In genomic region chr20:44112456-44112855, GRCh38 we compare ENCODE assay signal across 22 cellular contexts.
DNase-seq lines count a peak whose midpoint lies in the region; ATAC-seq and TF ChIP-seq lines count a peak whose summit lies in the region.
"Had no signal": no experiment of that assay in that cellular context is flagged by ENCODE, and none has a peak within 500 bp of the region (broad histone marks: within the 10 kb centered on the region; RNA-seq: fewer than 3 reads in every experiment).

No MANE protein-coding gene starts in this region.

- no peak overlapping the region for H3K4me3 ChIP-seq in BLaER1 treated with 17β-estradiol and CSF1 and Interleukin-3, amounts not matched to agents 10 nM and 100 nM
- no peak overlapping the region for H3K4me3 ChIP-seq in IMR-90 (ENCODE audit: insufficient read depth, low read depth, low read length)
- H3K4me3 ChIP-seq in endodermal cell (ENCODE audit: low read length) = no peak overlapping the region
- no peak overlapping the region for H3K4me3 ChIP-seq in rectal smooth muscle tissue (ENCODE audit: low read length)
- no peak overlapping the region for H3K4me3 ChIP-seq in SJCRH30
- H3K4me3 ChIP-seq: K562, PC-9, SK-N-MC had no signal

- H2BK12ac ChIP-seq in H9 (ENCODE audit: insufficient read length, low read depth, low read length) = no peak overlapping the region

- no peak overlapping the region for H2BK5ac ChIP-seq in IMR-90 (ENCODE audit: low read depth, low read length, poor library complexity, severe bottlenecking)
- H2BK5ac ChIP-seq in H9 (ENCODE audit: insufficient read length, low read length) = no peak overlapping the region

- CTCF ChIA-PET in IMR-90 (lab: Yijun Ruan, JAX) = interaction anchor here (0.6 to 1.6 kb wide), 2 partner anchors 49 to 78 kb away, joined by 3 to 8 read pairs; no protein-coding TSS in a partner anchor

- dilution Hi-C loops in IMR-90 (cut with HindIII; ENCODE audit: low sequenced_read_pairs, unreplicated experiment) = no loop called here

- H2AFZ ChIP-seq in IMR-90 (replicated peaks; ENCODE audit: low read length, poor library complexity) (no peak overlapping the region), H9 (ENCODE audit: low read length) (no peak overlapping the region)
- H2AFZ ChIP-seq: PC-9 had no signal

- H3K27ac ChIP-seq in BLaER1 treated with 17β-estradiol and CSF1 and Interleukin-3, amounts not matched to agents 10 nM and 100 nM = no peak overlapping the region
- H3K27ac ChIP-seq in IMR-90 (ENCODE audit: insufficient read depth, low read length) (no peak overlapping the region), endodermal cell (ENCODE audit: low read depth, low read length) (no peak overlapping the region), rectal smooth muscle tissue (ENCODE audit: low read depth, low read length) (peak overlapping the region; percentile 67), SJCRH30 (no peak overlapping the region), H9 (ENCODE audit: insufficient read length, low read depth, low read length) (no peak overlapping the region)
- H3K27ac ChIP-seq: PC-9, SK-N-MC had no signal

- H3K27me3 ChIP-seq in BLaER1 treated with 17β-estradiol and CSF1 and Interleukin-3, amounts not matched to agents 10 nM and 100 nM = peaks cover 6 to 14% (median 10%) of the 10 kb centered on the region in 11 experiments; a peak in 19 of 22 replicates
- H3K27me3 ChIP-seq in IMR-90 (ENCODE audit: control insufficient read depth, insufficient read depth, low read length) (peaks cover 3% of the 10 kb centered on the region), endodermal cell (ENCODE audit: control insufficient read depth, insufficient read depth, low read length, poor library complexity, severe bottlenecking) (no peaks in the 10 kb centered on the region), rectal smooth muscle tissue (ENCODE audit: control insufficient read depth, insufficient read depth, low read length) (peaks cover 1% of the 10 kb centered on the region), SJCRH30 (no peaks in the 10 kb centered on the region), H9 (ENCODE audit: insufficient read depth, low read length) (no peaks in the 10 kb centered on the region)

- H4K5ac ChIP-seq in IMR-90 (ENCODE audit: low read depth, low read length) (no peak overlapping the region), H9 (ENCODE audit: insufficient read length, low read depth, low read length) (no peak overlapping the region)

- H3K9ac ChIP-seq in BLaER1 treated with 17β-estradiol and CSF1 and Interleukin-3, amounts not matched to agents 10 nM and 100 nM = peak overlapping the region in 1 of 11 experiments; percentile 18; a peak in 1 of 22 replicates
- H3K9ac ChIP-seq in IMR-90 (ENCODE audit: low read depth, low read length) = no peak overlapping the region
- H3K9ac ChIP-seq in endodermal cell (ENCODE audit: extremely low read depth, low read length, poor library complexity, severe bottlenecking) = no peak overlapping the region
- H3K9ac ChIP-seq in rectal smooth muscle tissue (ENCODE audit: low read length) = no peak overlapping the region
- no peak overlapping the region for H3K9ac ChIP-seq in H9 (ENCODE audit: extremely low read depth, insufficient read length, low read length)

- TF ChIP-seq CTCF in IMR-90 (conservative IDR thresholded peaks at IDR 0.05; ENCODE audit: low read depth, low read length) (no peak), endodermal cell (conservative IDR thresholded peaks at IDR 0.05) (no peak), H9 (conservative IDR thresholded peaks at IDR 0.05) (no peak)

- ATAC-seq in IMR-90 (ENCODE audit: low read depth) (no peak), HG02610 (IDR thresholded peaks at IDR 0.05; ENCODE audit: unreplicated experiment) (no peak)
- ATAC-seq: HepG2 had no signal

- H2AK5ac ChIP-seq in IMR-90 (ENCODE audit: low read depth, low read length) (no peak overlapping the region), H9 (ENCODE audit: insufficient read length, low read length) (no peak overlapping the region)

- no peak overlapping the region for H3K23ac ChIP-seq in IMR-90 (ENCODE audit: low read depth, low read length)
- no peak overlapping the region for H3K23ac ChIP-seq in H9 (ENCODE audit: insufficient read length, low read depth, low read length)

- peaks cover 17% of the 10 kb centered on the region for H3K27me3 Mint-ChIP-seq in endodermal cell (ENCODE audit: insufficient read depth)
- H3K27me3 Mint-ChIP-seq in H9 (ENCODE audit: low read depth) = peaks cover 4% of the 10 kb centered on the region; the same call in 1 of the 2 replicates

- H3K4me1 Mint-ChIP-seq in endodermal cell (peaks cover 6% of the 10 kb centered on the region), H9 (peaks cover 6 to 16% of the 10 kb centered on the region in 2 experiments; a peak in 3 of 4 replicates)
- H3K4me1 Mint-ChIP-seq: CD14-positive monocyte had no signal

- H3K9me1 ChIP-seq in IMR-90 (ENCODE audit: insufficient read depth, low read length) = no peaks in the 10 kb centered on the region; the same call in 1 of the 2 replicates

- no peaks in the 10 kb centered on the region for H4K20me1 ChIP-seq in BLaER1 treated with 17β-estradiol and CSF1 and Interleukin-3, amounts not matched to agents 10 nM and 100 nM
- H4K20me1 ChIP-seq in IMR-90 (ENCODE audit: insufficient read depth, low read length) = no peaks in the 10 kb centered on the region
- H4K20me1 ChIP-seq in H9 (ENCODE audit: control insufficient read depth, insufficient read depth, insufficient read length) = no peaks in the 10 kb centered on the region

- no peak for TF ChIP-seq POLR2A in IMR-90 (IDR thresholded peaks at IDR 0.05; ENCODE audit: low read depth, low read length)

- DNase-seq in IMR-90 (no peak), endodermal cell (peak; percentile 42), SJCRH30 (no peak), H9 (no peak)
- DNase-seq in activated CD4-positive, alpha-beta T cell treated with anti-CD3 and anti-CD28 coated beads, Interleukin-2, amount 50 U/mL, for 1 hour = no peak
- DNase-seq: CD8-positive, alpha-beta memory T cell; MV-4-11; NCI-H1105; NCI-H1436 treated with DMSO at 0.1 percent for 48 hours; NCI-H187 treated with DMSO at 0.1 percent for 48 hours; NCI-H524 treated with DMSO at 0.1 percent for 48 hours; NCI-H774; PC-9; RPMI8226; SHP77 treated with DMSO at 0.1 percent for 48 hours had no signal

- POLR2A ChIA-PET in IMR-90 (lab: Charles Lee; ENCODE audit: unreplicated experiment) = no interaction called here

- H2BK20ac ChIP-seq in IMR-90 (ENCODE audit: low read depth, low read length) (no peak overlapping the region), H9 (ENCODE audit: low read depth, low read length, poor library complexity, severe bottlenecking) (no peak overlapping the region)

- H3K36me3 Mint-ChIP-seq in endodermal cell (ENCODE audit: low read depth) = no peaks in the 10 kb centered on the region
- H3K36me3 Mint-ChIP-seq in H9 (ENCODE audit: insufficient read depth in 1 of 3, low read depth in 3 of 3) = peaks cover 0 to 16% (median 5%) of the 10 kb centered on the region in 3 experiments; a peak in 6 of 7 replicates
- H3K36me3 Mint-ChIP-seq: CD14-positive monocyte had no signal

- H3K36me3 ChIP-seq in BLaER1 treated with 17β-estradiol and CSF1 and Interleukin-3, amounts not matched to agents 10 nM and 100 nM = peaks cover 0 to 15% (median 0%) of the 10 kb centered on the region in 11 experiments; a peak in 3 of 22 replicates
- H3K36me3 ChIP-seq in IMR-90 (ENCODE audit: control insufficient read depth, insufficient read depth, low read length) (no peaks in the 10 kb centered on the region), endodermal cell (ENCODE audit: control insufficient read depth, insufficient read depth, low read length) (no peaks in the 10 kb centered on the region), rectal smooth muscle tissue (ENCODE audit: control insufficient read depth, insufficient read depth, low read length) (peaks cover 4% of the 10 kb centered on the region), SJCRH30 (no peaks in the 10 kb centered on the region)

- H3K14ac ChIP-seq in IMR-90 (replicated peaks; ENCODE audit: low read depth, low read length) = no peak overlapping the region
- no peak overlapping the region for H3K14ac ChIP-seq in H9 (ENCODE audit: insufficient read depth, low read length)

- no peaks in the 10 kb centered on the region for H3K79me2 ChIP-seq in H9 (ENCODE audit: insufficient read depth, low read length)

- no peak overlapping the region for H3K4me3 Mint-ChIP-seq in endodermal cell
- H3K4me3 Mint-ChIP-seq in H9 = no peak overlapping the region
- H3K4me3 Mint-ChIP-seq: CD14-positive monocyte; CD8-positive, alpha-beta memory T cell had no signal

- H3K79me1 ChIP-seq in IMR-90 (ENCODE audit: low read depth in 1 of 2, low read length in 2 of 2) (no peaks in the 10 kb centered on the region; a peak in 1 of 4 replicates), H9 (ENCODE audit: insufficient read depth, low read depth, low read length, poor library complexity, severe bottlenecking) (no peaks in the 10 kb centered on the region)

- H3K4ac ChIP-seq in IMR-90 (ENCODE audit: low read depth, low read length) (no peak overlapping the region), H9 (ENCODE audit: low read depth, low read length) (no peak overlapping the region)

- peaks cover 20% of the 10 kb centered on the region for H3K9me3 Mint-ChIP-seq in endodermal cell
- H3K9me3 Mint-ChIP-seq in H9 = peaks cover 17 to 18% of the 10 kb centered on the region in 2 experiments

- H3K27ac Mint-ChIP-seq in endodermal cell (no peak overlapping the region), H9 (no peak overlapping the region)
- H3K27ac Mint-ChIP-seq: CD14-positive monocyte had no signal

- H3K9me3 ChIP-seq in BLaER1 treated with 17β-estradiol and CSF1 and Interleukin-3, amounts not matched to agents 10 nM and 100 nM (replicated peaks in 1 of 11) = peaks cover 11 to 20% (median 17%) of the 10 kb centered on the region in 11 experiments
- H3K9me3 ChIP-seq in IMR-90 (ENCODE audit: control insufficient read depth, insufficient read depth, low read length) (peaks cover 4% of the 10 kb centered on the region), endodermal cell (ENCODE audit: control insufficient read depth, low read length) (peaks cover 17% of the 10 kb centered on the region), SJCRH30 (replicated peaks) (peaks cover 10% of the 10 kb centered on the region), H9 (ENCODE audit: control insufficient read depth, low read depth, low read length) (no peaks in the 10 kb centered on the region)

- H2BK120ac ChIP-seq in IMR-90 (ENCODE audit: low read depth, low read length) (no peak overlapping the region), H9 (ENCODE audit: low read depth, low read length, poor library complexity, severe bottlenecking) (no peak overlapping the region)

- H2BK15ac ChIP-seq in IMR-90 (ENCODE audit: low read depth, low read length) (no peak overlapping the region), H9 (ENCODE audit: low read depth, low read length) (no peak overlapping the region)

- intact Hi-C loops in IMR-90 (cut with micrococcal nuclease) = no loop called here

- H3T11ph ChIP-seq in H9 (ENCODE audit: low read length) = no peak overlapping the region

- WGBS in IMR-90 (ENCODE audit: extremely low coverage in 2 of 2, insufficient read length in 1 of 2), 2 experiments = 100% methylated on average over 2 of the region's 6 CpGs; no CpG with 5 or more reads in 1 of the 2 experiments
- WGBS in endodermal cell (ENCODE audit: insufficient coverage in 1 of 2, insufficient read length in 1 of 2), 2 experiments = 81 to 88% methylated on average over 4 to 6 of the region's 6 CpGs
- whole genome bisulfite sequencing in H9 (ENCODE audit: extremely low coverage, insufficient read length, low lambda C conversion rate) = no CpG with 5 or more reads among the region's 6 CpGs

- H4K8ac ChIP-seq in IMR-90 (ENCODE audit: low read depth in 2 of 2, low read length in 2 of 2) (no peak overlapping the region), H9 (replicated peaks; ENCODE audit: insufficient read length, low read depth, low read length) (no peak overlapping the region)

- no peak overlapping the region for H3K18ac ChIP-seq in IMR-90 (ENCODE audit: low read depth, low read length)
- H3K18ac ChIP-seq in H9 (ENCODE audit: insufficient read length, low read depth, low read length) = no peak overlapping the region

- no TSS peak for BruUV-seq in IMR-90 (replicated peaks; lab: Mats Ljungman, UMichigan)

- in situ Hi-C loops in IMR-90 (cut with MboI; ENCODE audit: low sequenced_read_pairs) = no loop called here

- H4K91ac ChIP-seq in IMR-90 (ENCODE audit: insufficient read depth, low read depth, low read length) = no peak overlapping the region
- H4K91ac ChIP-seq in H9 (ENCODE audit: insufficient read length, low read depth, low read length) = no peak overlapping the region

- no peak for TF ChIP-seq RAD21 in IMR-90 (IDR thresholded peaks at IDR 0.05; ENCODE audit: low read length)

- H2AK9ac ChIP-seq in IMR-90 (replicated peaks; ENCODE audit: low read depth, low read length, poor library complexity) = peak overlapping the region; percentile 55

- peaks cover 4 to 46% (median 32%) of the 10 kb centered on the region in 10 experiments; a peak in 18 of 20 replicates for H3K4me1 ChIP-seq in BLaER1 treated with 17β-estradiol and CSF1 and Interleukin-3, amounts not matched to agents 10 nM and 100 nM
- H3K4me1 ChIP-seq in IMR-90 (ENCODE audit: control insufficient read depth, insufficient read depth, low read length) (peaks cover 1% of the 10 kb centered on the region; the same call in 1 of the 2 replicates), endodermal cell (ENCODE audit: control insufficient read depth, insufficient read depth, low read length) (no peaks in the 10 kb centered on the region), rectal smooth muscle tissue (ENCODE audit: control insufficient read depth, insufficient read depth, low read length) (peaks cover 19% of the 10 kb centered on the region), SJCRH30 (peaks cover 6% of the 10 kb centered on the region), H9 (ENCODE audit: insufficient read depth, low read length) (no peaks in the 10 kb centered on the region)

- no peaks in the 10 kb centered on the region for H3K23me2 ChIP-seq in H9 (ENCODE audit: insufficient read length, low read depth, low read length, poor library complexity, severe bottlenecking)

- peak overlapping the region in 9 of 11 experiments; percentile 9 to 51 (median 33); a peak in 14 of 22 replicates for H3K4me2 ChIP-seq in BLaER1 treated with 17β-estradiol and CSF1 and Interleukin-3, amounts not matched to agents 10 nM and 100 nM
- no peak overlapping the region for H3K4me2 ChIP-seq in IMR-90 (ENCODE audit: low read depth, low read length)
- H3K4me2 ChIP-seq in H9 (ENCODE audit: insufficient read depth, insufficient read length, low read length) = no peak overlapping the region
- H3K4me2 ChIP-seq: PC-9 had no signal

- H3K56ac ChIP-seq in IMR-90 (ENCODE audit: extremely low read depth, insufficient read depth, low read length) (no peak overlapping the region), H9 (ENCODE audit: insufficient read length, low read depth, low read length) (no peak overlapping the region)

Comparison
In these comparisons a context has a peak if more than half of its experiments do, and no peak if none do; other contexts are left out.
1. H3K4me2 ChIP-seq: peak in BLaER1 treated with 17β-estradiol and CSF1 and Interleukin-3, amounts not matched to agents 10 nM and 100 nM (9 of 11); none in IMR-90 (single experiment) and H9 (single experiment).